1 cellular context compared by ENCODE assay signal in the genomic region with DNA sequence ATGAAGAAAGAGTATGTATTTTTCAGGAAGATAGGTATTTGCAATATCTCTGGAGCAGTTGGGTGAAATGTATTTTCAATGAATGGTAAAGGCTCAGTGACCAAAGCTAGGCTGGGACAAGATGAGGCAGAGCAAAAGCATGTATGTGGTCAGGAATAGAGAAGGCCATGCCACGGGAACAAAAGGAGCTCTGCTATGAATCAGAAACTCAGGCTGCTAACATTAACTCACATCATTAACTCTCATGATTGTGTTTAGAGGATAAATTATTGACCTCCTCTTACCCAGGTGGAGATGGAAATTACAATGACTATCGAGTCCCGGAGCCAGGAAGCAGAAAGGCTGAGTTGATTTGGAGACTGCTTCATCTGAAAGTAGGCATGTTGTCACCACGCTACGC.
TF ChIP-seq lines count a peak whose summit lies in the region.

No MANE protein-coding gene starts in this region.

TF ChIP-seq in H1, 55 proteins besides CTCF, POLR2A, EP300 and RAD21 (continued from another document):
- TF ChIP-seq SP1 (IDR thresholded peaks at IDR 0.05; ENCODE audit: low read depth, low read length): no peak
- no peak for TF ChIP-seq NRF1 (IDR thresholded peaks at IDR 0.05; ENCODE audit: low read depth, low read length)
- no peak for TF ChIP-seq ZNF274 (IDR thresholded peaks at IDR 0.05; ENCODE audit: borderline replicate concordance, extremely low read depth, low read length)
- no peak for TF ChIP-seq E2F6 (IDR thresholded peaks at IDR 0.05)
- no peak for TF ChIP-seq MAX (IDR thresholded peaks at IDR 0.05)
- TF ChIP-seq JUND (IDR thresholded peaks at IDR 0.05; ENCODE audit: low read length): no peak
- TF ChIP-seq KDM5A (IDR thresholded peaks at IDR 0.05; ENCODE audit: low read length): no peak
- TF ChIP-seq CHD7 (IDR thresholded peaks at IDR 0.05; ENCODE audit: insufficient replicate concordance, low read length): no peak
- no peak for TF ChIP-seq BCL11A (IDR thresholded peaks at IDR 0.05; ENCODE audit: low read depth in 2 of 2, low read length in 2 of 2)
- no peak for TF ChIP-seq SIRT6 (IDR thresholded peaks at IDR 0.05; ENCODE audit: low read length)
- TF ChIP-seq BRCA1 (IDR thresholded peaks at IDR 0.05; ENCODE audit: low read depth, low read length): no peak
- TF ChIP-seq SP4 (IDR thresholded peaks at IDR 0.05; ENCODE audit: low read length): no peak
